38 cellular contexts compared by ENCODE assay signal in the genomic region with DNA sequence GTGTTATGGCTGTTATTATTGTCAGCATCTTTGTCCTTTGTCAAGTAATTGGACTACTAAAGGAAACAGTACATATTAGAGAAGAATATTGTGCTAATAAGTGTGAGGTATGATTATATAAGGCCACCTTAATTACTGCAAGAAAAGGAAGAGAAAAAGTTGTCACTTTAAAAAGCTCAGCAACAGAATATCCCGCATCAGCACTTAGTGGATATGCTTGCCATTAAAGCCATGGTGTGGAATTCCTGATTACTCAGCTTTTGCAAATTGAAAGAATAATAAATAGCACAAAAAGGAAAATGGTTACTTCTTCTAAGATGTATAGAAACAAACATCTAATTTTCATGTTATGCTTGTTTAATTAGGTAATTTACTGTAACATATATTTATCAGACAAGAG.
"Had no signal": no experiment of that assay in that cellular context is flagged by ENCODE, and none has a peak within 500 bp of the region (broad histone marks: within the 10 kb centered on the region; RNA-seq: fewer than 3 reads in every experiment).

No MANE protein-coding gene starts in this region.

- H3K9me3 ChIP-seq: adrenal gland, body of pancreas, breast epithelium had no signal

- H3K4me3 ChIP-seq: adrenal gland, body of pancreas, breast epithelium had no signal

- ATAC-seq: activated CD4-positive, alpha-beta T cell treated with anti-CD3 and anti-CD28 coated beads for 36 hours; activated CD4-positive, CD25-positive, alpha-beta regulatory T cell treated with anti-CD3 and anti-CD28 coated beads, Interleukin-2, amount 50 U/mL, for 24 hours; activated CD8-positive, alpha-beta T cell treated with anti-CD3 and anti-CD28 coated beads for 36 hours; activated naive CD4-positive, alpha-beta T cell treated with anti-CD3 and anti-CD28 coated beads, Interleukin-2, amount 50 U/mL, for 72 hours; activated T-cell treated with anti-CD3 and anti-CD28 coated beads, Interleukin-2, amount 50 U/mL, for 4 hours; activated T-cell treated with anti-CD3 and anti-CD28 coated beads, Interleukin-2, amount 50 U/mL, for 72 hours; activated T-helper 17 cell treated with anti-CD3 and anti-CD28 coated beads, Interleukin-2, amount 50 U/mL, for 72 hours; body of pancreas had no signal

- H3K4me1 Mint-ChIP-seq: activated CD4-positive, alpha-beta T cell treated with anti-CD3 and anti-CD28 coated beads for 36 hours; activated CD4-positive, alpha-beta T cell treated with anti-CD3 and anti-CD28 coated beads, Interleukin-2, amount 10 ng/mL, durations not matched to agents 24 days and 14 days; activated naive CD8-positive, alpha-beta T cell treated with anti-CD3 and anti-CD28 coated beads for 36 hours; activated T-helper 17 cell treated with anti-CD3 and anti-CD28 coated beads, Interleukin-2, amount 50 U/mL, for 72 hours had no signal

- H3K36me3 Mint-ChIP-seq: activated CD4-positive, alpha-beta memory T cell treated with anti-CD3 and anti-CD28 coated beads for 36 hours; activated naive CD4-positive, alpha-beta T cell treated with anti-CD3 and anti-CD28 coated beads, Interleukin-2, amount 50 U/mL, for 72 hours; activated naive CD8-positive, alpha-beta T cell treated with anti-CD3 and anti-CD28 coated beads for 36 hours had no signal

- FAIRE-seq: astrocyte, colon, TTC549 had no signal

- H3K27me3 ChIP-seq: adrenal gland, brain microvascular endothelial cell, breast epithelium had no signal

- H3K27ac ChIP-seq: adrenal gland, body of pancreas, brain microvascular endothelial cell, breast epithelium, VCaP had no signal

- H3K4me1 ChIP-seq: adrenal gland, body of pancreas, breast epithelium had no signal

- H3K27me3 Mint-ChIP-seq: activated CD4-positive, alpha-beta T cell treated with anti-CD3 and anti-CD28 coated beads for 36 hours; activated CD4-positive, alpha-beta T cell treated with anti-CD3 and anti-CD28 coated beads, Interleukin-2, amount 10 ng/mL, durations not matched to agents 24 days and 14 days; activated CD8-positive, alpha-beta T cell treated with anti-CD3 and anti-CD28 coated beads for 36 hours; activated naive CD8-positive, alpha-beta T cell treated with anti-CD3 and anti-CD28 coated beads for 36 hours; activated T-helper 17 cell treated with anti-CD3 and anti-CD28 coated beads, Interleukin-2, amount 50 U/mL, for 72 hours had no signal

- H3K27ac Mint-ChIP-seq: activated CD4-positive, alpha-beta memory T cell treated with anti-CD3 and anti-CD28 coated beads for 36 hours; activated CD4-positive, alpha-beta T cell treated with anti-CD3 and anti-CD28 coated beads for 36 hours; activated CD4-positive, alpha-beta T cell treated with anti-CD3 and anti-CD28 coated beads, Interleukin-2, amount 10 ng/mL, durations not matched to agents 24 days and 14 days; activated CD8-positive, alpha-beta T cell treated with anti-CD3 and anti-CD28 coated beads for 36 hours; activated naive CD4-positive, alpha-beta T cell treated with anti-CD3 and anti-CD28 coated beads for 36 hours; activated naive CD4-positive, alpha-beta T cell treated with anti-CD3 and anti-CD28 coated beads, Interleukin-2, amount 50 U/mL, for 72 hours; activated naive CD8-positive, alpha-beta T cell treated with anti-CD3 and anti-CD28 coated beads for 36 hours; activated T-cell treated with anti-CD3 and anti-CD28 coated beads, Interleukin-2, amount 50 U/mL, for 72 hours; activated T-helper 1 cell treated with anti-CD3 and anti-CD28 coated beads, Interleukin-12 subunit alpha, Interleukin-12 subunit beta, Interleukin-2, Interleukin-4 antibody, amounts not matched to agents 30 ng/mL and 10 ng/mL and 1 ng/mL, durations not matched to agents 14 hours and 24 hours and 36 hours; activated T-helper 17 cell treated with anti-CD3 and anti-CD28 coated beads, Interleukin-2, amount 50 U/mL, for 72 hours; T-helper 1 cell treated with Interleukin-12 subunit alpha and Interleukin-12 subunit beta and Interleukin-4 antibody, amounts not matched to agents 30 μg/mL and 1 μg/mL, for 36 hours; T-helper 2 cell treated with Interferon-gamma antibody and Interleukin-4, amounts not matched to agents 5 μg/mL and 100 μg/mL, for 36 hours had no signal

- H3K36me3 ChIP-seq: adrenal gland, brain microvascular endothelial cell, breast epithelium had no signal

- H3K4me3 Mint-ChIP-seq: activated CD4-positive, alpha-beta memory T cell treated with anti-CD3 and anti-CD28 coated beads for 36 hours; activated CD4-positive, alpha-beta T cell treated with anti-CD3 and anti-CD28 coated beads for 36 hours; activated CD4-positive, alpha-beta T cell treated with anti-CD3 and anti-CD28 coated beads, Interleukin-2, amount 10 ng/mL, durations not matched to agents 24 days and 14 days; activated CD8-positive, alpha-beta T cell treated with anti-CD3 and anti-CD28 coated beads for 36 hours; activated naive CD4-positive, alpha-beta T cell treated with anti-CD3 and anti-CD28 coated beads for 36 hours; activated naive CD8-positive, alpha-beta T cell treated with anti-CD3 and anti-CD28 coated beads for 36 hours; activated T-cell treated with anti-CD3 and anti-CD28 coated beads, Interleukin-2, amount 50 U/mL, for 4 hours; activated T-cell treated with anti-CD3 and anti-CD28 coated beads, Interleukin-2, amount 50 U/mL, for 72 hours; activated T-helper 1 cell treated with anti-CD3 and anti-CD28 coated beads, Interleukin-12 subunit alpha, Interleukin-12 subunit beta, Interleukin-2, Interleukin-4 antibody, amounts not matched to agents 30 ng/mL and 10 ng/mL and 1 ng/mL, durations not matched to agents 14 hours and 24 hours and 36 hours; activated T-helper 17 cell treated with anti-CD3 and anti-CD28 coated beads, Interleukin-2, amount 50 U/mL, for 72 hours; T-helper 1 cell treated with Interleukin-12 subunit alpha and Interleukin-12 subunit beta and Interleukin-4 antibody, amounts not matched to agents 30 μg/mL and 1 μg/mL, for 36 hours; T-helper 2 cell treated with Interferon-gamma antibody and Interleukin-4, amounts not matched to agents 5 μg/mL and 100 μg/mL, for 36 hours had no signal

- H3K9me3 Mint-ChIP-seq: activated CD4-positive, alpha-beta memory T cell treated with anti-CD3 and anti-CD28 coated beads for 36 hours; activated CD4-positive, alpha-beta T cell treated with anti-CD3 and anti-CD28 coated beads, Interleukin-2, amount 10 ng/mL, durations not matched to agents 24 days and 14 days; activated CD8-positive, alpha-beta T cell treated with anti-CD3 and anti-CD28 coated beads for 36 hours; activated naive CD4-positive, alpha-beta T cell treated with anti-CD3 and anti-CD28 coated beads for 36 hours; activated naive CD8-positive, alpha-beta T cell treated with anti-CD3 and anti-CD28 coated beads for 36 hours; activated T-cell treated with anti-CD3 and anti-CD28 coated beads, Interleukin-2, amount 50 U/mL, for 4 hours; activated T-helper 1 cell treated with anti-CD3 and anti-CD28 coated beads, Interleukin-12 subunit alpha, Interleukin-12 subunit beta, Interleukin-2, Interleukin-4 antibody, amounts not matched to agents 30 ng/mL and 10 ng/mL and 1 ng/mL, durations not matched to agents 14 hours and 24 hours and 36 hours; activated T-helper 17 cell treated with anti-CD3 and anti-CD28 coated beads, Interleukin-2, amount 50 U/mL, for 72 hours; T-helper 1 cell treated with Interleukin-12 subunit alpha and Interleukin-12 subunit beta and Interleukin-4 antibody, amounts not matched to agents 30 μg/mL and 1 μg/mL, for 36 hours; T-helper 2 cell treated with Interferon-gamma antibody and Interleukin-4, amounts not matched to agents 5 μg/mL and 100 μg/mL, for 36 hours had no signal

- DNase-seq: activated CD4-positive, alpha-beta memory T cell treated with anti-CD3 and anti-CD28 coated beads for 36 hours; activated CD4-positive, alpha-beta T cell treated with anti-CD3 and anti-CD28 coated beads for 1 hour; activated CD4-positive, alpha-beta T cell treated with anti-CD3 and anti-CD28 coated beads for 36 hours; activated CD4-positive, alpha-beta T cell treated with anti-CD3 and anti-CD28 coated beads, Interleukin-2, amount 10 ng/mL, durations not matched to agents 24 days and 14 days; activated CD4-positive, alpha-beta T cell treated with anti-CD3 and anti-CD28 coated beads, Interleukin-2, amount 50 U/mL, for 1 hour; activated CD4-positive, alpha-beta T cell treated with anti-CD3 and anti-CD28 coated beads, Interleukin-2, amount 50 U/mL, for 4 hours; activated CD4-positive, CD25-positive, alpha-beta regulatory T cell; activated CD8-positive, alpha-beta memory T cell treated with anti-CD3 and anti-CD28 coated beads, Interleukin-2, amount 50 U/mL, for 4 hours; activated CD8-positive, alpha-beta T cell treated with anti-CD3 and anti-CD28 coated beads for 36 hours; activated effector memory CD4-positive, alpha-beta T cell treated with anti-CD3 and anti-CD28 coated beads, Interleukin-2, amount 50 U/mL, for 16 hours; activated gamma-delta T cell treated with Interleukin-2 at 50 U/mL for 16 hours; activated naive CD4-positive, alpha-beta T cell; activated naive CD4-positive, alpha-beta T cell treated with anti-CD3 and anti-CD28 coated beads for 36 hours; activated naive CD4-positive, alpha-beta T cell treated with anti-CD3 and anti-CD28 coated beads, Interleukin-2, amount 50 U/mL, for 16 hours; activated naive CD8-positive, alpha-beta T cell treated with anti-CD3 and anti-CD28 coated beads for 36 hours; activated T-cell treated with anti-CD3 and anti-CD28 coated beads for 4 hours; activated T-cell treated with anti-CD3 and anti-CD28 coated beads, Interleukin-2, amount 50 U/mL, for 1 hour; activated T-cell treated with anti-CD3 and anti-CD28 coated beads, Interleukin-2, amount 50 U/mL, for 4 hours; activated T-cell treated with anti-CD3 and anti-CD28 coated beads, Interleukin-2, amount 50 U/mL, for 72 hours; adrenal gland; amniotic stem cell; aorta; body of pancreas; brain microvascular endothelial cell; central memory CD4-positive, alpha-beta T cell; T-helper 2 cell; T-helper 9 cell had no signal
